20 cellular contexts compared by ENCODE assay signal in the genomic region with DNA sequence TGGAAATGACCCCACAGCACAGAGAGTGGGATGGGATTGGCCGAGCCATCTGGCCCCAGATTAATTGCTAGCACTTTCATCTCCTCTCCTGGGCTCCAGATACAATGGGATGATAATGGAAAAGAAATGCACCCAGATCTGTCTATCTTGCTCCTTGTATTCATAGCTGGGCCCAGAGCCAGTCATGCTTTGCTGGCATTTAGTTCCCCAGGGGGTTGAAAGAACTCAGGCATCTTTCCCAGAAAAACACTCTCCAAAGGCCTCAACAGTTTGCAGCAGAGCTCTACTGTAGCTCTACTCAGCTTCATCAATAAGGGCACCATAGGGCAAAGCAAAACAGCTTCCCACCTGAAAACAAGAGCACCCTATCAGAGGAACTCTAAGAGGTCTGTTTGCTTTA.
A peak's percentile ranks its signal among the peaks of the same experiment; 100 is the strongest.
DNase-seq lines count a peak whose midpoint lies in the region; ATAC-seq, FAIRE-seq and TF ChIP-seq lines count a peak whose summit lies in the region.
"Had no signal": no experiment of that assay in that cellular context is flagged by ENCODE, and none has a peak within 500 bp of the region (broad histone marks: within the 10 kb centered on the region; RNA-seq: fewer than 3 reads in every experiment).

No MANE protein-coding gene starts in this region.

- TF ChIP-seq CTCF in fibroblast of the aortic adventitia (IDR thresholded peaks at IDR 0.05; ENCODE audit: insufficient read depth, low read length) (no peak), D721Med (IDR thresholded peaks at IDR 0.05; ENCODE audit: insufficient read depth, missing control alignments) (no peak)

- no peak overlapping the region for H3K4me3 ChIP-seq in fibroblast of the aortic adventitia (ENCODE audit: low read depth, low read length)
- H3K4me3 ChIP-seq: GM12878, HAP-1, uterus had no signal

- FAIRE-seq in D721Med (lab: Jason Lieb, UNC), result no peak
- FAIRE-seq: colon, endothelial cell of umbilical vein, G401.6, GM12878 had no signal

- no peak for ATAC-seq in GM21786 (IDR thresholded peaks at IDR 0.05; ENCODE audit: unreplicated experiment)
- ATAC-seq: activated T-helper 17 cell treated with anti-CD3 and anti-CD28 coated beads, Interleukin-2, amount 50 U/mL, for 72 hours; GM12878; natural killer cell treated with Interleukin-12 subunit alpha and Interleukin-12 subunit beta and Interleukin-15 and Interleukin-18, amount 100 ng/mL, for 72 hours; stimulated activated naive CD8-positive, alpha-beta T cell treated with anti-CD3 and anti-CD28 coated beads, Interleukin-15, amount 100 ng/mL, for 72 hours; T-helper 17 cell had no signal

- DNase-seq in A172 (ENCODE audit: low spot score), result peak; percentile 76
- DNase-seq in LHCN-M2 (ENCODE audit: low read depth), result peak; percentile 30
- peak; percentile 21 for DNase-seq in amniotic epithelial cell (ENCODE audit: low read depth)
- DNase-seq in fibroblast of the aortic adventitia (ENCODE audit: low read depth), result peak; percentile 89
- DNase-seq in D721Med (ENCODE audit: insufficient read length, low spot score), result no peak
- DNase-seq in NCI-H2029 (lab: John Stamatoyannopoulos, UW), result no peak
- DNase-seq in iPS-NIHi7 (ENCODE audit: extremely low spot score), result no peak
- DNase-seq: immature natural killer cell; SHP77 treated with DMSO at 0.1 percent for 48 hours; stimulated activated naive CD8-positive, alpha-beta T cell treated with anti-CD3 and anti-CD28 coated beads, Interleukin-15, amount 100 ng/mL, for 72 hours; T-helper 17 cell; uterus had no signal

Comparison
In these comparisons a context has a peak if more than half of its experiments do, and no peak if none do; other contexts are left out.
1. DNase-seq: peak in A172 (single experiment), LHCN-M2 (single experiment), amniotic epithelial cell (single experiment) and fibroblast of the aortic adventitia (single experiment); none in D721Med (single experiment), NCI-H2029 (single experiment) and iPS-NIHi7 (single experiment).